Comparison of ENCODE assay signal across 14 cellular contexts in the genomic region with DNA sequence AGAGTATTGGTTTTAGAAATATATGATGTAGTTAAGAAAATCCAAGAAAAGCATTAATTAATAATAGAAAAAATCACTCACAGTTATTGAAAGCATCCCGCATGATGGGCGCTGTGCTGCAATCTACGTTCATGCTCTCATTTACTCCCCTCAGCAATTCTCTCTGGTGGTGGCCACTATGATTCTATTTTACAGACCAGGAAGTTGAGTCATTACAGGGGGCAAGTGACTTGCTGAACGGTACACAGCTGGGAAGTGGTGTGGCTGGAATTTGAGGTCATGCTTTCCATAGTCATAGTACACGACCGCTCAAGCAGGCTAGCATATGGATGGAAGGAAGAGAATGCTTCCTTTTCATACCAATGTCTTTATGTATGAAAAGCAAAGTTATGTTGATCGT.
DNase-seq lines count a peak whose midpoint lies in the region; ATAC-seq and TF ChIP-seq lines count a peak whose summit lies in the region.
"Had no signal": no experiment of that assay in that cellular context is flagged by ENCODE, and none has a peak within 500 bp of the region (broad histone marks: within the 10 kb centered on the region; RNA-seq: fewer than 3 reads in every experiment).

No MANE protein-coding gene starts in this region.

- RAD21 ChIA-PET in HCT116 (lab: Charles Lee; ENCODE audit: low non-redundant PET in 1 of 2, low total read pairs in 2 of 2, uncharacterized antibody in 2 of 2, unreplicated experiment in 2 of 2), result no interaction called here

- no peaks in the 10 kb centered on the region for H3K79me2 ChIP-seq in HCT116 (ENCODE audit: insufficient read depth, low read length)

- intact Hi-C loops in HCT116 (cut with micrococcal nuclease) (no loop called here), lower leg skin (cut with DNase I; ENCODE audit: low total_unique reads) (no loop called here)

- H3K27me3 ChIP-seq in HCT116 (ENCODE audit: insufficient read depth, low read length), result no peaks in the 10 kb centered on the region
- H3K27me3 ChIP-seq in adipocyte (replicated peaks; ENCODE audit: control insufficient read depth, insufficient read depth, low read length), result no peaks in the 10 kb centered on the region

- POLR2A ChIA-PET in HCT116 (lab: Charles Lee), result no interaction called here

- H3K27ac ChIP-seq in HCT116 (ENCODE audit: low read depth, low read length), result no peak overlapping the region

- TF ChIP-seq RAD21 in HCT116 (IDR thresholded peaks at IDR 0.05; ENCODE audit: low read depth), result no peak

- peaks cover 12% of the 10 kb centered on the region for H3K27me3 Mint-ChIP-seq in activated T-cell treated with anti-CD3 and anti-CD28 coated beads, Interleukin-2, amount 50 U/mL, for 24 hours

- H3K9ac ChIP-seq in HCT116 (ENCODE audit: low read length) (peak overlapping the region; percentile 6; the same call in 1 of the 2 replicates), adipocyte (ENCODE audit: low read length) (peak overlapping the region; percentile 67)

- CTCF ChIA-PET in HCT116 (lab: Charles Lee), result interaction anchor here (1.4 kb wide), 1 partner anchor 13 kb away, joined by 3 read pairs; no protein-coding TSS in a partner anchor

- no peak for TF ChIP-seq CTCF in HCT116 (IDR thresholded peaks at IDR 0.05 in 2 of 3, conservative IDR thresholded peaks at IDR 0.05 in 1 of 3; ENCODE audit: borderline replicate concordance in 1 of 3, insufficient read depth in 1 of 3, low read depth in 2 of 3, low read length in 2 of 3)
- no peak for TF ChIP-seq CTCF in foreskin fibroblast (IDR thresholded peaks at IDR 0.05; ENCODE audit: low read depth, low read length)
- no peak for TF ChIP-seq CTCF in lower leg skin (IDR thresholded peaks at IDR 0.05)

- H3K4me1 Mint-ChIP-seq in activated T-cell treated with anti-CD3 and anti-CD28 coated beads, Interleukin-2, amount 50 U/mL, for 24 hours (ENCODE audit: low read depth), result peaks cover 3% of the 10 kb centered on the region
- H3K4me1 Mint-ChIP-seq: activated CD4-positive, alpha-beta T cell treated with anti-CD3 and anti-CD28 coated beads, Interleukin-2, amount 10 ng/mL, durations not matched to agents 24 days and 14 days had no signal

- H3K27ac Mint-ChIP-seq in activated T-cell treated with anti-CD3 and anti-CD28 coated beads, Interleukin-2, amount 50 U/mL, for 24 hours, result no peak overlapping the region
- H3K27ac Mint-ChIP-seq: activated CD4-positive, alpha-beta T cell treated with anti-CD3 and anti-CD28 coated beads, Interleukin-2, amount 10 ng/mL, durations not matched to agents 24 days and 14 days had no signal

- TF ChIP-seq POLR2A in HCT116 (IDR thresholded peaks at IDR 0.05; ENCODE audit: borderline replicate concordance, extremely low read depth, insufficient read depth, insufficient read length) (no peak), lower leg skin (IDR thresholded peaks at IDR 0.05) (no peak)

- H4K20me1 ChIP-seq in HCT116 (ENCODE audit: insufficient read depth), result no peaks in the 10 kb centered on the region

- no peaks in the 10 kb centered on the region for H3K9me3 Mint-ChIP-seq in activated T-cell treated with anti-CD3 and anti-CD28 coated beads, Interleukin-2, amount 50 U/mL, for 24 hours
- H3K9me3 Mint-ChIP-seq: activated CD4-positive, alpha-beta T cell treated with anti-CD3 and anti-CD28 coated beads, Interleukin-2, amount 10 ng/mL, durations not matched to agents 24 days and 14 days had no signal

- no peaks in the 10 kb centered on the region for H3K9me3 ChIP-seq in HCT116 (ENCODE audit: control insufficient read depth in 1 of 2, insufficient read depth in 1 of 2, low read depth in 1 of 2, low read length in 2 of 2)
- H3K9me3 ChIP-seq in adipocyte (ENCODE audit: control insufficient read depth, low read length), result no peaks in the 10 kb centered on the region

- H3K36me3 ChIP-seq in HCT116 (ENCODE audit: control insufficient read depth in 1 of 2, insufficient read depth in 2 of 2, low read length in 2 of 2) (no peaks in the 10 kb centered on the region), adipocyte (ENCODE audit: control insufficient read depth, insufficient read depth, low read length, severe bottlenecking) (no peaks in the 10 kb centered on the region)

- peak; percentile 29 for DNase-seq in HCT116 (ENCODE audit: low read depth, low spot score)
- DNase-seq in adipocyte (ENCODE audit: low read depth), result peak; percentile 67
- peak; percentile 94 to 98 for DNase-seq in foreskin fibroblast
- peak; percentile 14 for DNase-seq in stromal cell of bone marrow (ENCODE audit: low read depth)
- DNase-seq in NCI-H82 treated with DMSO at 0.1 percent for 48 hours (lab: John Stamatoyannopoulos, UW; ENCODE audit: unreplicated experiment), result no peak
- no peak for DNase-seq in retina
- DNase-seq in lower leg skin (ENCODE audit: low spot score in 2 of 2), result no peak
- no peak for DNase-seq in activated T-cell treated with anti-CD3 and anti-CD28 coated beads, Interleukin-2, amount 50 U/mL, for 24 hours
- DNase-seq: activated CD4-positive, alpha-beta T cell treated with anti-CD3 and anti-CD28 coated beads, Interleukin-2, amount 10 ng/mL, durations not matched to agents 24 days and 14 days; activated naive CD4-positive, alpha-beta T cell; effector CD4-positive, alpha-beta T cell; NCI-H526 treated with DMSO at 0.1 percent for 48 hours; stimulated activated CD8-positive, alpha-beta memory T cell treated with anti-CD3 and anti-CD28 coated beads, Interleukin-4, amount 100 ng/mL, for 48 hours had no signal

- BruUV-seq in HCT116 (replicated peaks; lab: Mats Ljungman, UMichigan), result no TSS peak

- peak; percentile 78 for ATAC-seq in HCT116
- ATAC-seq: GM12878 had no signal

- H3K9me2 ChIP-seq in HCT116 (ENCODE audit: insufficient read depth), result no peaks in the 10 kb centered on the region

- H3K4me3 ChIP-seq in HCT116 (replicated peaks in 1 of 2; ENCODE audit: low read depth in 1 of 2, low read length in 2 of 2), result no peak overlapping the region
- no peak overlapping the region for H3K4me3 ChIP-seq in adipocyte (ENCODE audit: low read length)
- H3K4me3 ChIP-seq in foreskin fibroblast (ENCODE audit: low read depth in 1 of 2, low read length in 2 of 2), result no peak overlapping the region
- H3K4me3 ChIP-seq in lower leg skin (ENCODE audit: low read depth, poor library complexity, severe bottlenecking), result no peak overlapping the region
- H3K4me3 ChIP-seq: GM12878 had no signal

- no peaks in the 10 kb centered on the region for H3K36me3 Mint-ChIP-seq in activated T-cell treated with anti-CD3 and anti-CD28 coated beads, Interleukin-2, amount 50 U/mL, for 24 hours (ENCODE audit: low read depth)

- peak overlapping the region; percentile 20 for H2AFZ ChIP-seq in HCT116 (ENCODE audit: low read depth, low read length, poor library complexity, severe bottlenecking)

- 77 to 87% methylated on average over 7 of the region's 7 CpGs for WGBS in lower leg skin, 2 donors

- no peak overlapping the region for H3K4me3 Mint-ChIP-seq in activated T-cell treated with anti-CD3 and anti-CD28 coated beads, Interleukin-2, amount 50 U/mL, for 24 hours
- H3K4me3 Mint-ChIP-seq: activated CD4-positive, alpha-beta T cell treated with anti-CD3 and anti-CD28 coated beads, Interleukin-2, amount 10 ng/mL, durations not matched to agents 24 days and 14 days had no signal

- H3K4me1 ChIP-seq in HCT116 (ENCODE audit: control insufficient read depth in 1 of 2, insufficient read depth in 2 of 2, low read length in 2 of 2), result peaks cover 0 to 39% of the 10 kb centered on the region in 2 experiments; a peak in 2 of 4 replicates
- H3K4me1 ChIP-seq in adipocyte (ENCODE audit: control insufficient read depth, insufficient read depth, low read length), result peaks cover 68% of the 10 kb centered on the region

- peak overlapping the region; percentile 38 for H3K4me2 ChIP-seq in HCT116 (ENCODE audit: low read length)

TF ChIP-seq in HCT116, 20 proteins besides CTCF, POLR2A, EP300 and RAD21 (continues in another document):
- no peak for TF ChIP-seq ELF1 (IDR thresholded peaks at IDR 0.05; ENCODE audit: borderline replicate concordance, low read depth)
- TF ChIP-seq, protein P1, sequence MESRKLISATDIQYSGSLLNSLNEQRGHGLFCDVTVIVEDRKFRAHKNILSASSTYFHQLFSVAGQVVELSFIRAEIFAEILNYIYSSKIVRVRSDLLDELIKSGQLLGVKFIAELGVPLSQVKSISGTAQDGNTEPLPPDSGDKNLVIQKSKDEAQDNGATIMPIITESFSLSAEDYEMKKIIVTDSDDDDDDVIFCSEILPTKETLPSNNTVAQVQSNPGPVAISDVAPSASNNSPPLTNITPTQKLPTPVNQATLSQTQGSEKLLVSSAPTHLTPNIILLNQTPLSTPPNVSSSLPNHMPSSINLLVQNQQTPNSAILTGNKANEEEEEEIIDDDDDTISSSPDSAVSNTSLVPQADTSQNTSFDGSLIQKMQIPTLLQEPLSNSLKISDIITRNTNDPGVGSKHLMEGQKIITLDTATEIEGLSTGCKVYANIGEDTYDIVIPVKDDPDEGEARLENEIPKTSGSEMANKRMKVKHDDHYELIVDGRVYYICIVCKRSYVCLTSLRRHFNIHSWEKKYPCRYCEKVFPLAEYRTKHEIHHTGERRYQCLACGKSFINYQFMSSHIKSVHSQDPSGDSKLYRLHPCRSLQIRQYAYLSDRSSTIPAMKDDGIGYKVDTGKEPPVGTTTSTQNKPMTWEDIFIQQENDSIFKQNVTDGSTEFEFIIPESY (IDR thresholded peaks at IDR 0.05; ENCODE audit: extremely low read depth, insufficient replicate concordance, low read length), result no peak
- TF ChIP-seq, protein P2, sequence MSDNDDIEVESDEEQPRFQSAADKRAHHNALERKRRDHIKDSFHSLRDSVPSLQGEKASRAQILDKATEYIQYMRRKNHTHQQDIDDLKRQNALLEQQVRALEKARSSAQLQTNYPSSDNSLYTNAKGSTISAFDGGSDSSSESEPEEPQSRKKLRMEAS (IDR thresholded peaks at IDR 0.05), result no peak
- TF ChIP-seq EZH2 (IDR thresholded peaks at IDR 0.05), result no peak
- TF ChIP-seq CBX3 (IDR thresholded peaks at IDR 0.05; ENCODE audit: low read depth), result peak; percentile 63; the same call in 1 of the 2 replicates
- no peak for TF ChIP-seq SP1 (IDR thresholded peaks at IDR 0.05; ENCODE audit: low read depth)
- TF ChIP-seq EGR1 (IDR thresholded peaks at IDR 0.05; ENCODE audit: low read depth), result no peak
- TF ChIP-seq CEBPB (IDR thresholded peaks at IDR 0.05; ENCODE audit: low read depth), result no peak
- TF ChIP-seq POLR2AphosphoS5 (IDR thresholded peaks at IDR 0.05; ENCODE audit: low read depth, low read length), result no peak
- no peak for TF ChIP-seq SIN3A (IDR thresholded peaks at IDR 0.05; ENCODE audit: low read depth)
- TF ChIP-seq YY1 (IDR thresholded peaks at IDR 0.05; ENCODE audit: extremely low read depth, insufficient replicate concordance, low read depth, low read length), result no peak
- TF ChIP-seq SRF (IDR thresholded peaks at IDR 0.05; ENCODE audit: low read depth), result no peak
- TF ChIP-seq EZH2phosphoT487 (IDR thresholded peaks at IDR 0.05; ENCODE audit: borderline replicate concordance), result no peak
- TF ChIP-seq ZNF274 (IDR thresholded peaks at IDR 0.05; ENCODE audit: low read depth, low read length), result no peak
- TF ChIP-seq ZFX (IDR thresholded peaks at IDR 0.05), result no peak

Comparison
In these comparisons a context has a peak if more than half of its experiments do, and no peak if none do; other contexts are left out.
1. DNase-seq: peak in HCT116 (single experiment), adipocyte (single experiment), foreskin fibroblast (2 of 2) and stromal cell of bone marrow (single experiment); none in NCI-H82 treated with DMSO at 0.1 percent for 48 hours (single experiment), retina (single experiment), lower leg skin (0 of 2) and activated T-cell treated with anti-CD3 and anti-CD28 coated beads, Interleukin-2, amount 50 U/mL, for 24 hours (single experiment).